7 cellular contexts compared by ENCODE assay signal in genomic region chr3:112597945-112598344, GRCh38.
"Had no signal": no experiment of that assay in that cellular context is flagged by ENCODE, and none has a peak within 500 bp of the region (broad histone marks: within the 10 kb centered on the region; RNA-seq: fewer than 3 reads in every experiment).

No MANE protein-coding gene starts in this region.

- H3K4me2 ChIP-seq: GM23338 had no signal

- H3K9me3 Mint-ChIP-seq: GM23338, H9, HFFc6 had no signal

- H2AFZ ChIP-seq: GM23338 had no signal

- H3K4me3 ChIP-seq: GM23338, HAP-1 had no signal

- H3K27ac Mint-ChIP-seq: GM23338, H9 had no signal

- H3K9me3 ChIP-seq: HAP-1 had no signal

- H3K4me3 Mint-ChIP-seq: GM23338, H9, HFFc6 had no signal

- DNase-seq: GOT3, H7, H9, HCEC 1CT, HFFc6 had no signal

- H3K36me3 ChIP-seq: HAP-1 had no signal
